8 cellular contexts compared by ENCODE assay signal in the genomic region with DNA sequence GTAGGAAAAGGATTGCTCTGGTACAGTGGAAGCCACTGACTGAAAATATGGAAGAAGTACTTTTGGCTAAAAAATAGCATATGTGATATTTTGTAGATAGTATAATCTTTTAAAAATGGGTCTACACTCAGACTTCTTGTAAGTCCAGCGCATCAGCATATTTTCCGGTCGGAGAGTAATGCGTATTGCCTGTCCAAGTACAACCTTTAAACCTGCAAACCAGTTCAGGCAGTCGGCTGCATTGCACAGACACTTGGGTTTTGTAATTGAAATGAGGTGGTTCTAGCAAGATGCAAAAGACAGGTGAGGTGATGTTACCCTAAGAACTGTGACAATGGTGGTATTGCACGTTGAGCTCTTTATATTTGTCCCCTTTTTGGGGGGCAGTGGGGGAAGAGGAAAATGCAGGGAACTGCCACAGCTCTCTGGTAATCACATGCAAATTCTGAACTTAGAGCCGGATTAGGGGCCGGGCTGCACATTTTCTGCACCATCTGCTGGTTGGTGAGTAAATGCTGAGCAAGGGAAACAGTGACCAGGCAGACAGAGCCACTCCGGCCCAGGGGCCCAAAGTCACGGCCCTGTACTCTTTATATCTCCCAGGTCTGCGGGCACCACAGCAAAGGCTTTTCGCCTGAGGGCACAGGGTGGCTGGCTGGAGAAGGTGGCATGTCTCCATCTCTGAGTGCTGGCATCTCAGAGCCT. TPM values are rescaled to one million over a fixed set of nuclear protein-coding genes. Genes with fewer than 3 reads are reported as not detected.
DNase-seq lines count a peak whose midpoint lies in the region; ATAC-seq, FAIRE-seq and TF ChIP-seq lines count a peak whose summit lies in the region.

No MANE protein-coding gene starts in this region.

- DNase-seq in kidney = no peak
- DNase-seq in lower lobe of right lung = no peak
- no peak for DNase-seq in hepatic stellate cell (ENCODE audit: low spot score)
- DNase-seq in CD1c-positive myeloid dendritic cell (ENCODE audit: extremely low spot score) = no peak
- DNase-seq in A172 (ENCODE audit: low spot score) = no peak

- H4K20me1 ChIP-seq in BLaER1 treated with 17β-estradiol and CSF1 and Interleukin-3, amounts not matched to agents 10 nM and 100 nM = peaks cover 62 to 75% (median 68%) of the 10 kb centered on the region in 11 experiments

- TF ChIP-seq CTCF in VCaP (conservative IDR thresholded peaks at IDR 0.05) (0 out of 2 replicates have a peak, but pooled peaks have one; percentile 7), kidney (IDR thresholded peaks at IDR 0.05; ENCODE audit: borderline replicate concordance, extremely low read depth, insufficient read depth) (no peak), lower lobe of right lung (IDR thresholded peaks at IDR 0.05) (no peak)

- no peak for FAIRE-seq in kidney (lab: Jason Lieb, UNC)

- no peaks in the 10 kb centered on the region for H3K9me3 ChIP-seq in BLaER1 treated with 17β-estradiol and CSF1 and Interleukin-3, amounts not matched to agents 10 nM and 100 nM (replicated peaks in 1 of 11)
- H3K9me3 ChIP-seq in kidney (ENCODE audit: control insufficient read depth in 1 of 2, low read length in 2 of 2) (no peaks in the 10 kb centered on the region), lower lobe of right lung (no peaks in the 10 kb centered on the region)

- intact Hi-C loops in kidney (cut with DNase I) (no loop called here), lower lobe of right lung (cut with DNase I) (no loop called here)

- peaks cover 14 to 34% (median 24%) of the 10 kb centered on the region in 11 experiments for H3K27me3 ChIP-seq in BLaER1 treated with 17β-estradiol and CSF1 and Interleukin-3, amounts not matched to agents 10 nM and 100 nM
- peaks cover 5% of the 10 kb centered on the region for H3K27me3 ChIP-seq in lower lobe of right lung (ENCODE audit: low read depth)

- H3K27ac ChIP-seq in BLaER1 treated with 17β-estradiol and CSF1 and Interleukin-3, amounts not matched to agents 10 nM and 100 nM = no peak overlapping the region
- peak overlapping the region; percentile 85 for H3K27ac ChIP-seq in VCaP
- H3K27ac ChIP-seq in kidney (ENCODE audit: low read depth in 2 of 2, low read length in 2 of 2) = peak overlapping the region in 1 of 2 donors; percentile 34
- no peak overlapping the region for H3K27ac ChIP-seq in lower lobe of right lung

- H3K36me3 ChIP-seq in BLaER1 treated with 17β-estradiol and CSF1 and Interleukin-3, amounts not matched to agents 10 nM and 100 nM = peaks cover 0 to 38% (median 0%) of the 10 kb centered on the region in 11 experiments; a peak in 6 of 22 replicates
- H3K36me3 ChIP-seq in kidney (ENCODE audit: control insufficient read depth in 1 of 2, insufficient read depth in 2 of 2, low read length in 2 of 2) = no peaks in the 10 kb centered on the region
- H3K36me3 ChIP-seq in lower lobe of right lung = no peaks in the 10 kb centered on the region

- H3K4me3 ChIP-seq in BLaER1 treated with 17β-estradiol and CSF1 and Interleukin-3, amounts not matched to agents 10 nM and 100 nM = peak overlapping the region in 4 of 10 experiments; percentile 84 to 96 (median 94); a peak in 7 of 20 replicates
- H3K4me3 ChIP-seq in kidney (ENCODE audit: low read length in 2 of 2) (peak overlapping the region; percentile 88 to 91), lower lobe of right lung (no peak overlapping the region)

- ATAC-seq in GM19351 (IDR thresholded peaks at IDR 0.05; ENCODE audit: unreplicated experiment) (peak; percentile 35), lower lobe of right lung (no peak)

- H3K4me2 ChIP-seq in BLaER1 treated with 17β-estradiol and CSF1 and Interleukin-3, amounts not matched to agents 10 nM and 100 nM = peak overlapping the region; percentile 95 to 100 (median 97)

- H3K4me1 ChIP-seq in BLaER1 treated with 17β-estradiol and CSF1 and Interleukin-3, amounts not matched to agents 10 nM and 100 nM = peaks cover 33 to 63% (median 53%) of the 10 kb centered on the region in 10 experiments
- peaks cover 16 to 30% of the 10 kb centered on the region in 2 donors for H3K4me1 ChIP-seq in kidney (ENCODE audit: control insufficient read depth in 1 of 2, insufficient read depth in 1 of 2, low read depth in 1 of 2, low read length in 2 of 2)
- peaks cover 22% of the 10 kb centered on the region for H3K4me1 ChIP-seq in lower lobe of right lung

- H3K9ac ChIP-seq in BLaER1 treated with 17β-estradiol and CSF1 and Interleukin-3, amounts not matched to agents 10 nM and 100 nM = peak overlapping the region in 2 of 11 experiments; percentile 88 to 92; a peak in 4 of 22 replicates
- H3K9ac ChIP-seq in kidney (ENCODE audit: low read length in 2 of 2) = peak overlapping the region in 1 of 2 donors; percentile 43

RNA-seq across cellular contexts. Expression of gene GPR137B, which starts 2.3 kb away (rescaled TPM):
- total RNA-seq in kidney (22.2 TPM), lower lobe of right lung (38.3 TPM)
- polyA plus RNA-seq in kidney (ENCODE audit: insufficient read depth, low read depth, low replicate concordance) = 31.4 TPM
- total RNA-seq in A172 (2014; rRNA removed; shearing (Covaris generic)) = 10.3 and 17.4 TPM in 2 replicates
